28 cellular contexts compared by ENCODE assay signal in the genomic region with DNA sequence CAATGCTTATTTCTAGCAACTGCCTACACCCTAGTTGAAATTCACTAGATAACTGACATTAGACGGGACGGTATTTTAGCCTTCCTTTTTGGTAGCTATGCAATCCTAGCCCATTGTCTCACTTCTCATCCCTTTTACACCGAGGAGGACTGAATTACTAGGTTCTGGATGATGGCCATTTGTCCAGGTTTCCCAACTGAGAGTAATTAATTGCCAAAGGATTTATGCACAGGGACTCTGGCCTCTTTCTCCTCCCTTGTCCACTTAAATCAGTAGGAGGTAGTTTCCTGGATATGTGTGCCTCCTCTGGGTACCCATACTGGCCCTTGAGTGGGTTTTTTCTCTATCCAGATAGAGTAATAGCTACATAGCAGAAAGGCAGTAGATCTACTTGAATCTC.
"Had no signal": no experiment of that assay in that cellular context is flagged by ENCODE, and none has a peak within 500 bp of the region (broad histone marks: within the 10 kb centered on the region; RNA-seq: fewer than 3 reads in every experiment).

No MANE protein-coding gene starts in this region.

- H3K9me3 ChIP-seq: left lung, lower lobe of right lung, neutrophil, right atrium auricular region, right lobe of liver, tibial nerve, vagina had no signal

- H3K79me2 ChIP-seq: parathyroid adenoma had no signal

- H3K4me2 ChIP-seq: neural progenitor cell, smooth muscle cell had no signal

- H3K27me3 Mint-ChIP-seq: stimulated activated memory B cell treated with anti-CD40 and anti-IgM and Interleukin-4, amounts not matched to agents 10 μg/mL and 1 μg/mL and 100 μg/mL, for 72 hours; stimulated activated naive CD8-positive, alpha-beta T cell treated with anti-CD3 and anti-CD28 coated beads, Interleukin-15, amount 100 ng/mL, for 72 hours; type B pancreatic cell had no signal

- H3K4me3 ChIP-seq: left lung, lower lobe of right lung, neural progenitor cell, right atrium auricular region, right lobe of liver, smooth muscle cell, tibial nerve, vagina had no signal

- H3K36me3 ChIP-seq: left lung, lower lobe of right lung, neural progenitor cell, neutrophil, right atrium auricular region, right lobe of liver, tibial nerve, vagina had no signal

- H3K4me1 Mint-ChIP-seq: naive thymus-derived CD8-positive, alpha-beta T cell; stimulated activated memory B cell treated with anti-CD40 and anti-IgM and Interleukin-4, amounts not matched to agents 10 μg/mL and 1 μg/mL and 100 μg/mL, for 72 hours; stimulated activated naive CD8-positive, alpha-beta T cell treated with anti-CD3 and anti-CD28 coated beads, Interleukin-15, amount 100 ng/mL, for 72 hours had no signal

- H3K4me3 Mint-ChIP-seq: naive thymus-derived CD8-positive, alpha-beta T cell; nephron; neural progenitor cell; stimulated activated memory B cell treated with anti-CD40 and anti-IgM and Interleukin-4, amounts not matched to agents 10 μg/mL and 1 μg/mL and 100 μg/mL, for 72 hours; stimulated activated naive CD8-positive, alpha-beta T cell treated with anti-CD3 and anti-CD28 coated beads, Interleukin-15, amount 100 ng/mL, for 72 hours; type B pancreatic cell had no signal

- ATAC-seq: left cardiac atrium; left lung; lower lobe of right lung; naive thymus-derived CD8-positive, alpha-beta T cell; right lobe of liver; stimulated activated memory B cell treated with anti-CD40 and anti-IgM and Interleukin-4, amounts not matched to agents 10 μg/mL and 1 μg/mL and 100 μg/mL, for 72 hours; stimulated activated naive CD8-positive, alpha-beta T cell treated with anti-CD3 and anti-CD28 coated beads, Interleukin-15, amount 100 ng/mL, for 72 hours had no signal

- DNase-seq: hippocampal formation; kidney glomerular epithelial cell; left cardiac atrium; left lung; lower lobe of right lung; mammary epithelial cell; mesenchymal stem cell; naive thymus-derived CD8-positive, alpha-beta T cell; occipital lobe; right lobe of liver; stimulated activated CD4-positive, alpha-beta T cell treated with anti-CD3 and anti-CD28 coated beads, Interleukin-1b, Interleukin-23, amount 100 ng/mL, for 48 hours; stimulated activated CD4-positive, alpha-beta T cell treated with anti-CD3 and anti-CD28 coated beads, Interleukin-2, amount 100 ng/mL, for 48 hours; stimulated activated CD4-positive, alpha-beta T cell treated with anti-CD3 and anti-CD28 coated beads, Interleukin-4, amount 100 ng/mL, for 4 hours; stimulated activated CD8-positive, alpha-beta memory T cell treated with anti-CD3 and anti-CD28 coated beads, Interleukin-4, amount 100 ng/mL, for 48 hours; stimulated activated naive CD4-positive, alpha-beta T cell treated with Interleukin-2 at 50 U/mL for 16 hours; stimulated activated naive CD8-positive, alpha-beta T cell treated with anti-CD3 and anti-CD28 coated beads, Interleukin-15, amount 100 ng/mL, for 72 hours; substantia nigra had no signal

- H3K27ac Mint-ChIP-seq: naive thymus-derived CD8-positive, alpha-beta T cell; neural progenitor cell; stimulated activated memory B cell treated with anti-CD40 and anti-IgM and Interleukin-4, amounts not matched to agents 10 μg/mL and 1 μg/mL and 100 μg/mL, for 72 hours; stimulated activated naive CD8-positive, alpha-beta T cell treated with anti-CD3 and anti-CD28 coated beads, Interleukin-15, amount 100 ng/mL, for 72 hours; type B pancreatic cell had no signal

- H3K9me3 Mint-ChIP-seq: nephron; neural progenitor cell; stimulated activated memory B cell treated with anti-CD40 and anti-IgM and Interleukin-4, amounts not matched to agents 10 μg/mL and 1 μg/mL and 100 μg/mL, for 72 hours; type B pancreatic cell had no signal

- H3K4me1 ChIP-seq: left lung, lower lobe of right lung, neural progenitor cell, parathyroid adenoma, right atrium auricular region, right lobe of liver, tibial nerve, vagina had no signal

- H3K27ac ChIP-seq: left lung, lower lobe of right lung, neural progenitor cell, neutrophil, parathyroid adenoma, right atrium auricular region, right lobe of liver, tibial nerve, vagina had no signal

- H3K9ac ChIP-seq: neural progenitor cell, parathyroid adenoma had no signal

- FAIRE-seq: keratinocyte had no signal

- H3K36me3 Mint-ChIP-seq: neural progenitor cell; stimulated activated memory B cell treated with anti-CD40 and anti-IgM and Interleukin-4, amounts not matched to agents 10 μg/mL and 1 μg/mL and 100 μg/mL, for 72 hours; type B pancreatic cell had no signal

- H2AFZ ChIP-seq: neural progenitor cell, parathyroid adenoma had no signal

- H3K27me3 ChIP-seq: left lung, neural progenitor cell, neutrophil, right atrium auricular region, right lobe of liver, tibial nerve, vagina had no signal
